In genomic region chr11:132423266-132423665, GRCh38 we compare ENCODE assay signal across 16 cellular contexts.
"Had no signal": no experiment of that assay in that cellular context is flagged by ENCODE, and none has a peak within 500 bp of the region (broad histone marks: within the 10 kb centered on the region; RNA-seq: fewer than 3 reads in every experiment).

No MANE protein-coding gene starts in this region.

- H3K9me3 ChIP-seq: sigmoid colon, stomach, testis, upper lobe of left lung had no signal

- H3K9ac ChIP-seq: parathyroid adenoma had no signal

- H3K27ac ChIP-seq: brain microvascular endothelial cell, coronary artery, parathyroid adenoma, sigmoid colon, stomach, testis, upper lobe of left lung had no signal

- H3K36me3 ChIP-seq: brain microvascular endothelial cell, sigmoid colon, stomach, upper lobe of left lung had no signal

- H3K4me1 ChIP-seq: parathyroid adenoma, sigmoid colon, stomach, testis, upper lobe of left lung had no signal

- DNase-seq: activated CD4-positive, alpha-beta T cell treated with anti-CD3 and anti-CD28 coated beads, Interleukin-2, amount 10 ng/mL, durations not matched to agents 7 days and 5 days; activated CD4-positive, CD25-positive, alpha-beta regulatory T cell; activated CD8-positive, alpha-beta memory T cell treated with anti-CD3 and anti-CD28 coated beads, Interleukin-2, amount 50 U/mL, for 48 hours; activated gamma-delta T cell treated with Interleukin-2 at 50 U/mL for 16 hours; amniotic stem cell; brain microvascular endothelial cell; islet precursor cell; naive B cell; sigmoid colon; stimulated activated CD4-positive, alpha-beta T cell treated with anti-CD3 and anti-CD28 coated beads, Interleukin-1b, Interleukin-23, amount 100 ng/mL, for 48 hours; stomach; testis; upper lobe of left lung had no signal

- H3K4me3 ChIP-seq: coronary artery, sigmoid colon, stomach, testis, upper lobe of left lung had no signal

- ATAC-seq: esophagus mucosa had no signal

- H3K27me3 ChIP-seq: sigmoid colon, stomach, testis, upper lobe of left lung had no signal
